ENCODE assay signal across 8 cellular contexts in genomic region chr1:167553136-167554027, GRCh38. TPM values are rescaled to one million over a fixed set of nuclear protein-coding genes. Genes with fewer than 3 reads are reported as not detected.
A peak's percentile ranks its signal among the peaks of the same experiment; 100 is the strongest.
DNase-seq lines count a peak whose midpoint lies in the region; ATAC-seq and TF ChIP-seq lines count a peak whose summit lies in the region.

CREG1 (minus strand) TSS chr1:167553762.

- H3K4me3 ChIP-seq in KMS-11 (IDR thresholded peaks at IDR 0.05; ENCODE audit: insufficient read depth, low read depth, low read length), result peak within 1 kb of the TSS; percentile 78
- H3K4me3 ChIP-seq in Peyer's patch, result peak within 1 kb of the TSS; percentile 70 to 94 (median 84)
- peak within 1 kb of the TSS; percentile 73 to 90 for H3K4me3 ChIP-seq in muscle layer of duodenum (ENCODE audit: low read depth in 1 of 2, low read length in 2 of 2)

- H3K79me2 ChIP-seq in KMS-11 (ENCODE audit: insufficient read depth, low read depth), result peaks cover 52% of the 10 kb centered on the region

- H3K9me3 ChIP-seq in Peyer's patch, result no peaks in the 10 kb centered on the region
- no peaks in the 10 kb centered on the region for H3K9me3 ChIP-seq in muscle layer of duodenum (ENCODE audit: control insufficient read depth in 1 of 2, low read length in 2 of 2)

- H3K4me1 ChIP-seq in KMS-11 (ENCODE audit: low read depth, poor library complexity, severe bottlenecking) (peaks cover 73% of the 10 kb centered on the region), Peyer's patch (peaks cover 0 to 9% (median 3%) of the 10 kb centered on the region in 4 donors), muscle layer of duodenum (ENCODE audit: control insufficient read depth in 1 of 2, insufficient read depth in 2 of 2, low read length in 2 of 2) (peaks cover 0 to 25% of the 10 kb centered on the region in 2 donors)

- H3K36me3 ChIP-seq in KMS-11 (ENCODE audit: insufficient read depth) (no peaks in the 10 kb centered on the region), Peyer's patch (no peaks in the 10 kb centered on the region), muscle layer of duodenum (ENCODE audit: control insufficient read depth in 1 of 2, insufficient read depth in 2 of 2, low read length in 2 of 2) (no peaks in the 10 kb centered on the region)

- H3K4me2 ChIP-seq in KMS-11, result peak within 1 kb of the TSS; percentile 67

- H3K27ac ChIP-seq in KMS-11 (peak within 1 kb of the TSS; percentile 57), Peyer's patch (peak within 1 kb of the TSS; percentile 78 to 90 (median 88)), muscle layer of duodenum (ENCODE audit: low read length) (peak within 1 kb of the TSS; percentile 7)

- peak within 1 kb of the TSS; percentile 47; the same call in 1 of the 2 replicates for H3K9ac ChIP-seq in KMS-11

- DNase-seq in DMS53 treated with DMSO at 0.1 percent for 48 hours (lab: John Stamatoyannopoulos, UW; ENCODE audit: unreplicated experiment) (peak; percentile 92), Peyer's patch (peak; percentile 93 to 98 (median 95))
- DNase-seq in activated T-cell treated with anti-CD3 and anti-CD28 coated beads, Interleukin-2, amount 50 U/mL, for 48 hours, result peak; percentile 91 to 93
- DNase-seq in stimulated activated CD8-positive, alpha-beta memory T cell treated with anti-CD3 and anti-CD28 coated beads, Interleukin-7, amount 100 ng/mL, for 4 hours (ENCODE audit: low read depth in 2 of 2), result peak; percentile 68 to 85

- no peaks in the 10 kb centered on the region for H4K20me1 ChIP-seq in KMS-11 (ENCODE audit: insufficient read depth)

- H2AFZ ChIP-seq in KMS-11 (ENCODE audit: low read depth), result peak within 1 kb of the TSS; percentile 83

- peak; percentile 98 for ATAC-seq in GM21737 (IDR thresholded peaks at IDR 0.05; ENCODE audit: unreplicated experiment)
- peak; percentile 99 for ATAC-seq in esophagus mucosa

- H3K27me3 ChIP-seq in KMS-11 (ENCODE audit: insufficient read depth, low read depth) (no peaks in the 10 kb centered on the region), Peyer's patch (no peaks in the 10 kb centered on the region), muscle layer of duodenum (ENCODE audit: low read depth, low read length) (no peaks in the 10 kb centered on the region)

- TF ChIP-seq POLR2A in Peyer's patch (IDR thresholded peaks at IDR 0.05), result peak; percentile 90 to 92

- TF ChIP-seq CTCF in KMS-11 (conservative IDR thresholded peaks at IDR 0.05; ENCODE audit: low read depth, low read length), result no peak
- TF ChIP-seq CTCF in Peyer's patch (IDR thresholded peaks at IDR 0.05), result peak in 1 of 6 experiments; percentile 21

RNA-seq across cellular contexts. Expression of gene CREG1, which starts in this region (rescaled TPM):
- total RNA-seq in Peyer's patch (10 to 100 TPM; 50.3 to 80.3 (median 67.6) TPM), esophagus mucosa (61.8 TPM)

Comparison
In these comparisons a context has a peak if more than half of its experiments do, and no peak if none do; other contexts are left out.
1. Peak in every context shown above with its lines: DNase-seq, ATAC-seq, H3K4me3 ChIP-seq and H3K27ac ChIP-seq.
2. H3K27ac ChIP-seq: peak in every context shown above with its lines; median percentile 88 in Peyer's patch; 57 in KMS-11; 7 in muscle layer of duodenum.